In the genomic region with DNA sequence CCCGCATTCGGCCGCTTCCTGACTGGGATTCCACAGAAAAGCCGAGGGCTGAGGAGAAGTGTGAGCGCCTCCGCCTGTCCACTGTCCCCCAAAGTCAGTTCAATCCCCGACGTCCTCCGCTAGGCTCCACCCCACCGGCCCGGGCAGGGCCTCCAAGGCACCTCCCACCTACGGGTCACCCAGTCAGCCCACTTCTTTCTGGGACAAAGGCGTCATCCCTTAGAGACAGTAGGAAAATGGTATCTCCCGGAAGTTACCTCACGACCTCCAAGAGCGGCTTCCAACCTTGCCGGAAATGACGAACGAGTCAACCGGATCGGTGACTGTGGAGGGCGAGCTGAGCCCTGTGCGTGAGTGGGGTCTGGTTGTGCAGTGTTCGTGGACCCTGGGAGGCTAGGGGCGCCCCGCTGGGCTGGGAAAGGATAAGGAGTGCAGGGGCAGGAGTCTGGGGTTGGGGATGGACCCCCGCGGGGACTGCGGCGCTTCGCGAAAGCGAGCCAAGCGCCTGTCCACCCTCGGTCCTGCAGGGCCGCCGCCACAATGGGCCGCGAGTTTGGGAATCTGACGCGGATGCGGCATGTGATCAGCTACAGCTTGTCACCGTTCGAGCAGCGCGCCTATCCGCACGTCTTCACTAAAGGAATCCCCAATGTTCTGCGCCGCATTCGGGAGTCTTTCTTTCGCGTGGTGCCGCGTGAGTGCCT, we compare ENCODE assay signal across 1 cellular context.
TF ChIP-seq lines count a peak whose summit lies in the region.

A gene with protein sequence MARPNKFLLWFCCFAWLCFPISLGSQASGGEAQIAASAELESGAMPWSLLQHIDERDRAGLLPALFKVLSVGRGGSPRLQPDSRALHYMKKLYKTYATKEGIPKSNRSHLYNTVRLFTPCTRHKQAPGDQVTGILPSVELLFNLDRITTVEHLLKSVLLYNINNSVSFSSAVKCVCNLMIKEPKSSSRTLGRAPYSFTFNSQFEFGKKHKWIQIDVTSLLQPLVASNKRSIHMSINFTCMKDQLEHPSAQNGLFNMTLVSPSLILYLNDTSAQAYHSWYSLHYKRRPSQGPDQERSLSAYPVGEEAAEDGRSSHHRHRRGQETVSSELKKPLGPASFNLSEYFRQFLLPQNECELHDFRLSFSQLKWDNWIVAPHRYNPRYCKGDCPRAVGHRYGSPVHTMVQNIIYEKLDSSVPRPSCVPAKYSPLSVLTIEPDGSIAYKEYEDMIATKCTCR (minus strand): TSS at position 128 of the 704 bp plus-strand sequence. CDS start 1,936 bp downstream, outside the sequence.
A gene (plus strand): TSS at position 301 of the 704 bp plus-strand sequence. CDS start 240 bp downstream, at position 541.

TF ChIP-seq in K562, 482 proteins besides CTCF, POLR2A, EP300 and RAD21 (continued from another document and continues in another):
- TF ChIP-seq, protein P1, sequence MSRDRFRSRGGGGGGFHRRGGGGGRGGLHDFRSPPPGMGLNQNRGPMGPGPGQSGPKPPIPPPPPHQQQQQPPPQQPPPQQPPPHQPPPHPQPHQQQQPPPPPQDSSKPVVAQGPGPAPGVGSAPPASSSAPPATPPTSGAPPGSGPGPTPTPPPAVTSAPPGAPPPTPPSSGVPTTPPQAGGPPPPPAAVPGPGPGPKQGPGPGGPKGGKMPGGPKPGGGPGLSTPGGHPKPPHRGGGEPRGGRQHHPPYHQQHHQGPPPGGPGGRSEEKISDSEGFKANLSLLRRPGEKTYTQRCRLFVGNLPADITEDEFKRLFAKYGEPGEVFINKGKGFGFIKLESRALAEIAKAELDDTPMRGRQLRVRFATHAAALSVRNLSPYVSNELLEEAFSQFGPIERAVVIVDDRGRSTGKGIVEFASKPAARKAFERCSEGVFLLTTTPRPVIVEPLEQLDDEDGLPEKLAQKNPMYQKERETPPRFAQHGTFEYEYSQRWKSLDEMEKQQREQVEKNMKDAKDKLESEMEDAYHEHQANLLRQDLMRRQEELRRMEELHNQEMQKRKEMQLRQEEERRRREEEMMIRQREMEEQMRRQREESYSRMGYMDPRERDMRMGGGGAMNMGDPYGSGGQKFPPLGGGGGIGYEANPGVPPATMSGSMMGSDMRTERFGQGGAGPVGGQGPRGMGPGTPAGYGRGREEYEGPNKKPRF (IDR thresholded peaks at IDR 0.05; ENCODE audit: low read depth, low read length) = no peak
- TF ChIP-seq KAT8 (IDR thresholded peaks at IDR 0.05; ENCODE audit: low read depth) (no peak), RFX5 (IDR thresholded peaks at IDR 0.05; ENCODE audit: low read depth, low read length) (no peak), TBP (optimal IDR thresholded peaks at IDR 0.05; ENCODE audit: low read depth, low read length) (peak; percentile 80), TARDBP (IDR thresholded peaks at IDR 0.05) (0 out of 2 replicates have a peak, but pooled peaks have one; percentile 42), ZNF586 (CRISPR knock-in tag; conservative IDR thresholded peaks at IDR 0.05) (no peak), NCOA6 (IDR thresholded peaks at IDR 0.05) (no peak), SRSF9 (IDR thresholded peaks at IDR 0.05; ENCODE audit: borderline replicate concordance, low read depth, low read length) (no peak), CBX5 (IDR thresholded peaks at IDR 0.05; ENCODE audit: borderline replicate concordance, low read depth) (no peak), DPF2 (IDR thresholded peaks at IDR 0.05) (peak; percentile 8; the same call in 1 of the 2 replicates), ZNF764 (CRISPR knock-in tag; IDR thresholded peaks at IDR 0.05; ENCODE audit: low read depth) (no peak), TOE1 (IDR thresholded peaks at IDR 0.05; ENCODE audit: borderline replicate concordance) (peak; percentile 64; the same call in 1 of the 2 replicates), TOE1 (CRISPR knock-in tag; IDR thresholded peaks at IDR 0.05; ENCODE audit: borderline replicate concordance, low read depth) (peak; percentile 92)
- TF ChIP-seq, protein P2, sequence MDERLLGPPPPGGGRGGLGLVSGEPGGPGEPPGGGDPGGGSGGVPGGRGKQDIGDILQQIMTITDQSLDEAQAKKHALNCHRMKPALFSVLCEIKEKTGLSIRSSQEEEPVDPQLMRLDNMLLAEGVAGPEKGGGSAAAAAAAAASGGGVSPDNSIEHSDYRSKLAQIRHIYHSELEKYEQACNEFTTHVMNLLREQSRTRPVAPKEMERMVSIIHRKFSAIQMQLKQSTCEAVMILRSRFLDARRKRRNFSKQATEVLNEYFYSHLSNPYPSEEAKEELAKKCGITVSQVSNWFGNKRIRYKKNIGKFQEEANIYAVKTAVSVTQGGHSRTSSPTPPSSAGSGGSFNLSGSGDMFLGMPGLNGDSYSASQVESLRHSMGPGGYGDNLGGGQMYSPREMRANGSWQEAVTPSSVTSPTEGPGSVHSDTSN (CRISPR knock-in tag; IDR thresholded peaks at IDR 0.05; ENCODE audit: low read depth) = no peak
- TF ChIP-seq, protein P2 (tag; conservative IDR thresholded peaks at IDR 0.05; ENCODE audit: low read depth) = no peak
- TF ChIP-seq, protein P3, sequence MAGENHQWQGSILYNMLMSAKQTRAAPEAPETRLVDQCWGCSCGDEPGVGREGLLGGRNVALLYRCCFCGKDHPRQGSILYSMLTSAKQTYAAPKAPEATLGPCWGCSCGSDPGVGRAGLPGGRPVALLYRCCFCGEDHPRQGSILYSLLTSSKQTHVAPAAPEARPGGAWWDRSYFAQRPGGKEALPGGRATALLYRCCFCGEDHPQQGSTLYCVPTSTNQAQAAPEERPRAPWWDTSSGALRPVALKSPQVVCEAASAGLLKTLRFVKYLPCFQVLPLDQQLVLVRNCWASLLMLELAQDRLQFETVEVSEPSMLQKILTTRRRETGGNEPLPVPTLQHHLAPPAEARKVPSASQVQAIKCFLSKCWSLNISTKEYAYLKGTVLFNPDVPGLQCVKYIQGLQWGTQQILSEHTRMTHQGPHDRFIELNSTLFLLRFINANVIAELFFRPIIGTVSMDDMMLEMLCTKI (IDR thresholded peaks at IDR 0.05; ENCODE audit: partially characterized antibody) = no peak
- TF ChIP-seq, protein P4, sequence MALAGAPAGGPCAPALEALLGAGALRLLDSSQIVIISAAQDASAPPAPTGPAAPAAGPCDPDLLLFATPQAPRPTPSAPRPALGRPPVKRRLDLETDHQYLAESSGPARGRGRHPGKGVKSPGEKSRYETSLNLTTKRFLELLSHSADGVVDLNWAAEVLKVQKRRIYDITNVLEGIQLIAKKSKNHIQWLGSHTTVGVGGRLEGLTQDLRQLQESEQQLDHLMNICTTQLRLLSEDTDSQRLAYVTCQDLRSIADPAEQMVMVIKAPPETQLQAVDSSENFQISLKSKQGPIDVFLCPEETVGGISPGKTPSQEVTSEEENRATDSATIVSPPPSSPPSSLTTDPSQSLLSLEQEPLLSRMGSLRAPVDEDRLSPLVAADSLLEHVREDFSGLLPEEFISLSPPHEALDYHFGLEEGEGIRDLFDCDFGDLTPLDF (CRISPR knock-in tag; IDR thresholded peaks at IDR 0.05) = no peak
- TF ChIP-seq, protein P5, sequence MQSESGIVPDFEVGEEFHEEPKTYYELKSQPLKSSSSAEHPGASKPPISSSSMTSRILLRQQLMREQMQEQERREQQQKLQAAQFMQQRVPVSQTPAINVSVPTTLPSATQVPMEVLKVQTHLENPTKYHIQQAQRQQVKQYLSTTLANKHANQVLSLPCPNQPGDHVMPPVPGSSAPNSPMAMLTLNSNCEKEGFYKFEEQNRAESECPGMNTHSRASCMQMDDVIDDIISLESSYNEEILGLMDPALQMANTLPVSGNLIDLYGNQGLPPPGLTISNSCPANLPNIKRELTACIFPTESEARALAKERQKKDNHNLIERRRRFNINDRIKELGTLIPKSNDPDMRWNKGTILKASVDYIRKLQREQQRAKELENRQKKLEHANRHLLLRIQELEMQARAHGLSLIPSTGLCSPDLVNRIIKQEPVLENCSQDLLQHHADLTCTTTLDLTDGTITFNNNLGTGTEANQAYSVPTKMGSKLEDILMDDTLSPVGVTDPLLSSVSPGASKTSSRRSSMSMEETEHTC (IDR thresholded peaks at IDR 0.05) = no peak
- TF ChIP-seq, protein P6, sequence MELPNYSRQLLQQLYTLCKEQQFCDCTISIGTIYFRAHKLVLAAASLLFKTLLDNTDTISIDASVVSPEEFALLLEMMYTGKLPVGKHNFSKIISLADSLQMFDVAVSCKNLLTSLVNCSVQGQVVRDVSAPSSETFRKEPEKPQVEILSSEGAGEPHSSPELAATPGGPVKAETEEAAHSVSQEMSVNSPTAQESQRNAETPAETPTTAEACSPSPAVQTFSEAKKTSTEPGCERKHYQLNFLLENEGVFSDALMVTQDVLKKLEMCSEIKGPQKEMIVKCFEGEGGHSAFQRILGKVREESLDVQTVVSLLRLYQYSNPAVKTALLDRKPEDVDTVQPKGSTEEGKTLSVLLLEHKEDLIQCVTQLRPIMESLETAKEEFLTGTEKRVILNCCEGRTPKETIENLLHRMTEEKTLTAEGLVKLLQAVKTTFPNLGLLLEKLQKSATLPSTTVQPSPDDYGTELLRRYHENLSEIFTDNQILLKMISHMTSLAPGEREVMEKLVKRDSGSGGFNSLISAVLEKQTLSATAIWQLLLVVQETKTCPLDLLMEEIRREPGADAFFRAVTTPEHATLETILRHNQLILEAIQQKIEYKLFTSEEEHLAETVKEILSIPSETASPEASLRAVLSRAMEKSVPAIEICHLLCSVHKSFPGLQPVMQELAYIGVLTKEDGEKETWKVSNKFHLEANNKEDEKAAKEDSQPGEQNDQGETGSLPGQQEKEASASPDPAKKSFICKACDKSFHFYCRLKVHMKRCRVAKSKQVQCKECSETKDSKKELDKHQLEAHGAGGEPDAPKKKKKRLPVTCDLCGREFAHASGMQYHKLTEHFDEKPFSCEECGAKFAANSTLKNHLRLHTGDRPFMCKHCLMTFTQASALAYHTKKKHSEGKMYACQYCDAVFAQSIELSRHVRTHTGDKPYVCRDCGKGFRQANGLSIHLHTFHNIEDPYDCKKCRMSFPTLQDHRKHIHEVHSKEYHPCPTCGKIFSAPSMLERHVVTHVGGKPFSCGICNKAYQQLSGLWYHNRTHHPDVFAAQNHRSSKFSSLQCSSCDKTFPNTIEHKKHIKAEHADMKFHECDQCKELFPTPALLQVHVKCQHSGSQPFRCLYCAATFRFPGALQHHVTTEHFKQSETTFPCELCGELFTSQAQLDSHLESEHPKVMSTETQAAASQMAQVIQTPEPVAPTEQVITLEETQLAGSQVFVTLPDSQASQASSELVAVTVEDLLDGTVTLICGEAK (IDR thresholded peaks at IDR 0.05) = peak; percentile 97
- TF ChIP-seq, protein P6 (CRISPR knock-in tag; IDR thresholded peaks at IDR 0.05) = no peak
- TF ChIP-seq, protein P7, sequence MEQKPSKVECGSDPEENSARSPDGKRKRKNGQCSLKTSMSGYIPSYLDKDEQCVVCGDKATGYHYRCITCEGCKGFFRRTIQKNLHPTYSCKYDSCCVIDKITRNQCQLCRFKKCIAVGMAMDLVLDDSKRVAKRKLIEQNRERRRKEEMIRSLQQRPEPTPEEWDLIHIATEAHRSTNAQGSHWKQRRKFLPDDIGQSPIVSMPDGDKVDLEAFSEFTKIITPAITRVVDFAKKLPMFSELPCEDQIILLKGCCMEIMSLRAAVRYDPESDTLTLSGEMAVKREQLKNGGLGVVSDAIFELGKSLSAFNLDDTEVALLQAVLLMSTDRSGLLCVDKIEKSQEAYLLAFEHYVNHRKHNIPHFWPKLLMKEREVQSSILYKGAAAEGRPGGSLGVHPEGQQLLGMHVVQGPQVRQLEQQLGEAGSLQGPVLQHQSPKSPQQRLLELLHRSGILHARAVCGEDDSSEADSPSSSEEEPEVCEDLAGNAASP (IDR thresholded peaks at IDR 0.05) = no peak
- TF ChIP-seq, protein P8, sequence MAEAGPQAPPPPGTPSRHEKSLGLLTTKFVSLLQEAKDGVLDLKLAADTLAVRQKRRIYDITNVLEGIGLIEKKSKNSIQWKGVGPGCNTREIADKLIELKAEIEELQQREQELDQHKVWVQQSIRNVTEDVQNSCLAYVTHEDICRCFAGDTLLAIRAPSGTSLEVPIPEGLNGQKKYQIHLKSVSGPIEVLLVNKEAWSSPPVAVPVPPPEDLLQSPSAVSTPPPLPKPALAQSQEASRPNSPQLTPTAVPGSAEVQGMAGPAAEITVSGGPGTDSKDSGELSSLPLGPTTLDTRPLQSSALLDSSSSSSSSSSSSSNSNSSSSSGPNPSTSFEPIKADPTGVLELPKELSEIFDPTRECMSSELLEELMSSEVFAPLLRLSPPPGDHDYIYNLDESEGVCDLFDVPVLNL (CRISPR knock-in tag; IDR thresholded peaks at IDR 0.05; ENCODE audit: low read depth) = no peak
- TF ChIP-seq, protein P9, sequence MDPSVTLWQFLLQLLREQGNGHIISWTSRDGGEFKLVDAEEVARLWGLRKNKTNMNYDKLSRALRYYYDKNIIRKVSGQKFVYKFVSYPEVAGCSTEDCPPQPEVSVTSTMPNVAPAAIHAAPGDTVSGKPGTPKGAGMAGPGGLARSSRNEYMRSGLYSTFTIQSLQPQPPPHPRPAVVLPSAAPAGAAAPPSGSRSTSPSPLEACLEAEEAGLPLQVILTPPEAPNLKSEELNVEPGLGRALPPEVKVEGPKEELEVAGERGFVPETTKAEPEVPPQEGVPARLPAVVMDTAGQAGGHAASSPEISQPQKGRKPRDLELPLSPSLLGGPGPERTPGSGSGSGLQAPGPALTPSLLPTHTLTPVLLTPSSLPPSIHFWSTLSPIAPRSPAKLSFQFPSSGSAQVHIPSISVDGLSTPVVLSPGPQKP (CRISPR knock-in tag; IDR thresholded peaks at IDR 0.05) = no peak
